8 cellular contexts compared by ENCODE assay signal in the genomic region with DNA sequence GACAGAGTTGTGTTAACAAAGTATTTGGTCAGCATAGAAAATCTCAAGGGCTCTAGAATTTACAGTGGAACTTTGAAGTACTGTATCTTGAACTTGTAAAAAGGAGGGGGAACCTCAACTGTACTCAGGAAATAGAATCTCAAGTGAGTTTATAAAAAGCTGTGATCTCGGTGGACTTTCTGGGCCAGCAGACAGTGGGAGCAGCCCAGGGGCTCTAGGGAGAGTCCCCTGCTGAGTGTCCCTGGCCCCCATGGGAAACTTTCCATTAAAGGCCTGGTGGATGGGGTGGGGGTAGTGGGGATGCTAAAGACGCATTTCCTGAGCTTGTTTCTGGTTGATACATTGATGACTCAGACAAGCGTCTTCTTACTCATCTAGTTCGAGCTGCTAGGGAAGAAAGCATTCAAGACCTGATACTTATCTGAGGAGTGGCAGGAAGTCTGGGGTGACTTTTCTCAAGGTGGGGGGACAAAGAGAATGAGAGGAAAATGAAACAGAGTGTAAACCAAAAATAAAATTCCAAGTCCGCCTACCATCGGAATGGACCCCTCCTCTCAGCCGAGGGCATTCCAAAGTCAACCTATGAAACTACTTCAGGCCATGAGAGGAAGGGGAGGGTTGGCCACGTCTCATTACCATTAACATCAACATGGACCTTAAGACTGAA.
DNase-seq lines count a peak whose midpoint lies in the region; ATAC-seq and TF ChIP-seq lines count a peak whose summit lies in the region.

No MANE protein-coding gene starts in this region.

- intact Hi-C loops in tibial artery (cut with DNase I; ENCODE audit: low total_unique reads), result no loop called here

- peak overlapping the region; percentile 95 for H3K27ac Mint-ChIP-seq in activated CD4-positive, alpha-beta T cell treated with anti-CD3 and anti-CD28 coated beads, Interleukin-2, amount 10 ng/mL, durations not matched to agents 7 days and 5 days

- H3K4me1 ChIP-seq in tibial artery, result no peaks in the 10 kb centered on the region

- CTCF ChIA-PET in AG04449 (lab: Yijun Ruan, JAX), result interaction anchor here (1.3 kb wide), 1 partner anchor 28 kb away, joined by 3 read pairs; no protein-coding TSS in a partner anchor
- CTCF ChIA-PET in activated CD4-positive, alpha-beta T cell treated with anti-CD3 and anti-CD28 coated beads, Interleukin-2, amount 10 ng/mL, durations not matched to agents 7 days and 5 days (lab: Charles Lee), result interaction anchor here (0.7 to 1.9 kb wide), 7 partner anchors 12 to 220 kb away, joined by 3 to 9 read pairs (median 4); no protein-coding TSS in a partner anchor

- ATAC-seq in GM19395 (IDR thresholded peaks at IDR 0.05; ENCODE audit: unreplicated experiment) (peak; percentile 87), HG03460 (IDR thresholded peaks at IDR 0.05; ENCODE audit: unreplicated experiment) (peak; percentile 76)

- peaks cover 3% of the 10 kb centered on the region for H3K9me3 Mint-ChIP-seq in activated CD4-positive, alpha-beta T cell treated with anti-CD3 and anti-CD28 coated beads, Interleukin-2, amount 10 ng/mL, durations not matched to agents 7 days and 5 days

- H3K36me3 ChIP-seq in tibial artery, result peaks cover 21 to 72% (median 52%) of the 10 kb centered on the region in 3 donors

- peaks cover 79% of the 10 kb centered on the region for H3K4me1 Mint-ChIP-seq in activated CD4-positive, alpha-beta T cell treated with anti-CD3 and anti-CD28 coated beads, Interleukin-2, amount 10 ng/mL, durations not matched to agents 7 days and 5 days

- H3K9me3 ChIP-seq in tibial artery, result no peaks in the 10 kb centered on the region

- H3K27ac ChIP-seq in tibial artery, result no peak overlapping the region

- no peaks in the 10 kb centered on the region for H3K27me3 ChIP-seq in tibial artery

- TF ChIP-seq CTCF in AG04449 (IDR thresholded peaks at IDR 0.05; ENCODE audit: insufficient read depth, low read length, missing control alignments) (no peak), epithelial cell of esophagus (IDR thresholded peaks at IDR 0.05; ENCODE audit: insufficient read depth, low read depth, low read length, missing control alignments) (no peak), tibial artery (IDR thresholded peaks at IDR 0.05) (no peak)

- POLR2A ChIA-PET in AG04449 (lab: Yijun Ruan, JAX), result interaction anchor here (0.8 to 1.1 kb wide), 5 partner anchors 15 to 81 kb away, joined by 3 read pairs; no protein-coding TSS in a partner anchor
- POLR2A ChIA-PET in activated CD4-positive, alpha-beta T cell treated with anti-CD3 and anti-CD28 coated beads, Interleukin-2, amount 10 ng/mL, durations not matched to agents 7 days and 5 days (lab: Charles Lee), result interaction anchor here (0.7 kb wide), 1 partner anchor 28 kb away, joined by 3 read pairs; no protein-coding TSS in a partner anchor

- peak overlapping the region; percentile 22 for H3K4me3 Mint-ChIP-seq in activated CD4-positive, alpha-beta T cell treated with anti-CD3 and anti-CD28 coated beads, Interleukin-2, amount 10 ng/mL, durations not matched to agents 7 days and 5 days

- H3K27me3 Mint-ChIP-seq in activated CD4-positive, alpha-beta T cell treated with anti-CD3 and anti-CD28 coated beads, Interleukin-2, amount 10 ng/mL, durations not matched to agents 7 days and 5 days, result no peaks in the 10 kb centered on the region

- DNase-seq in AG04449 (ENCODE audit: low read depth, low spot score), result peak; percentile 97
- peak; percentile 72 for DNase-seq in activated CD4-positive, alpha-beta T cell treated with anti-CD3 and anti-CD28 coated beads, Interleukin-2, amount 10 ng/mL, durations not matched to agents 7 days and 5 days
- DNase-seq in epithelial cell of esophagus (ENCODE audit: low read depth), result peak; percentile 90
- peak; percentile 45 to 63 (median 61) for DNase-seq in stimulated activated CD4-positive, alpha-beta T cell treated with anti-CD3 and anti-CD28 coated beads, Interleukin-12 subunit alpha, Interleukin-12 subunit beta, amount 100 ng/mL, for 48 hours (ENCODE audit: low read depth in 2 of 3, low spot score in 1 of 3)
- DNase-seq in tibial artery, result no peak
- DNase-seq in NCI-H146 (lab: John Stamatoyannopoulos, UW), result no peak

- H3K4me3 ChIP-seq in AG04449 (ENCODE audit: low read depth, low read length), result no peak overlapping the region
- no peak overlapping the region for H3K4me3 ChIP-seq in epithelial cell of esophagus (ENCODE audit: low read length)
- H3K4me3 ChIP-seq in tibial artery, result no peak overlapping the region

- H3K36me3 Mint-ChIP-seq in activated CD4-positive, alpha-beta T cell treated with anti-CD3 and anti-CD28 coated beads, Interleukin-2, amount 10 ng/mL, durations not matched to agents 7 days and 5 days (ENCODE audit: low read depth), result peaks cover 4% of the 10 kb centered on the region

Comparison
In these comparisons a context has a peak if more than half of its experiments do, and no peak if none do; other contexts are left out.
1. DNase-seq: peak in AG04449 (single experiment), activated CD4-positive, alpha-beta T cell treated with anti-CD3 and anti-CD28 coated beads, Interleukin-2, amount 10 ng/mL, durations not matched to agents 7 days and 5 days (single experiment), epithelial cell of esophagus (single experiment) and stimulated activated CD4-positive, alpha-beta T cell treated with anti-CD3 and anti-CD28 coated beads, Interleukin-12 subunit alpha, Interleukin-12 subunit beta, amount 100 ng/mL, for 48 hours (3 of 3); none in tibial artery (0 of 2) and NCI-H146 (single experiment).